8 cellular contexts compared by ENCODE assay signal in the genomic region with DNA sequence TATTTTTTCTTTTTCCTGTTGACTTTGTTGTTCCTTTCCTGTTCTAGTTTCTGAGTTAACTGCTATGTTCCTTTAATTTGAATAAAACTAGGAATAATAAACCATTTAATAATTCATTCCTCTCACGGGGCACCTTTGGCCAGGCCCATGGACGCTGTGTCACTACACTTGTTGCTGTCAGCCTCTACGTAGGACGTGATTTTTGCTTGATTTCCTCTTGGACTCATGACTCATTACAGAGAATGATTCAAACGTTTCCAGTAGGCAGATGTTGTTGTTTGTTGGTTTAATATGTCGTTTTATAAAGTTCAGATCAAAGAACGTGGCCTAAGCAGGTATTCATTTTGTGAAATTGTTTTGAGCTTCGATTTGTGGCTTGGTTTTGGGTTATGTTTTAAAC. TPM values are rescaled to one million over a fixed set of nuclear protein-coding genes. Genes with fewer than 3 reads are reported as not detected.
DNase-seq lines count a peak whose midpoint lies in the region; ATAC-seq and TF ChIP-seq lines count a peak whose summit lies in the region.

No MANE protein-coding gene starts in this region.

- no peaks in the 10 kb centered on the region for H3K79me2 ChIP-seq in hepatocyte

- H3K4me3 ChIP-seq in right atrium auricular region (no peak overlapping the region), hepatocyte (no peak overlapping the region)

- no peak overlapping the region for H2AFZ ChIP-seq in hepatocyte

- no peaks in the 10 kb centered on the region for H4K20me1 ChIP-seq in hepatocyte (ENCODE audit: insufficient read depth, poor library complexity, severe bottlenecking)

- 82% methylated on average over 8 of the region's 8 CpGs for WGBS in hepatocyte (ENCODE audit: low lambda C conversion rate, missing lambda C conversion rate)

- intact Hi-C loops in Right ventricle myocardium inferior (cut with DNase I) (no loop called here), activated B cell treated with CpG ODN at 0.5 μM for 24 hours (cut with micrococcal nuclease) (loop anchor here (1.0 to 2.0 kb wide), 2 partner anchors 9 to 89 kb away; a partner anchor contains a TSS)

- H3K27ac Mint-ChIP-seq in activated B cell treated with CpG ODN at 0.5 μM for 24 hours = peak overlapping the region; percentile 69

- POLR2A ChIA-PET in activated B cell treated with CpG ODN at 0.5 μM for 24 hours (lab: Charles Lee) = interaction anchor here (0.6 to 1.0 kb wide), 3 partner anchors 68 to 638 kb away, joined by 3 to 10 read pairs (median 4); no protein-coding TSS in a partner anchor

- H3K9me3 ChIP-seq in right atrium auricular region = no peaks in the 10 kb centered on the region
- H3K9me3 ChIP-seq in hepatocyte (ENCODE audit: low read depth) = no peaks in the 10 kb centered on the region

- ATAC-seq in Right ventricle myocardium inferior = no peak
- ATAC-seq in activated B cell treated with CpG ODN at 0.5 μM for 24 hours (ENCODE audit: low read depth) = peak; percentile 21
- ATAC-seq in GM21447 (IDR thresholded peaks at IDR 0.05; ENCODE audit: unreplicated experiment) = no peak

- TF ChIP-seq CTCF in right atrium auricular region (IDR thresholded peaks at IDR 0.05) = no peak
- TF ChIP-seq CTCF in activated B cell treated with CpG ODN at 0.5 μM for 24 hours (IDR thresholded peaks at IDR 0.05) = no peak
- no peak for TF ChIP-seq CTCF in hepatocyte (IDR thresholded peaks at IDR 0.05; ENCODE audit: poor library complexity)

- no peaks in the 10 kb centered on the region for H3K27me3 Mint-ChIP-seq in activated B cell treated with CpG ODN at 0.5 μM for 24 hours

- H3K4me1 Mint-ChIP-seq in activated B cell treated with CpG ODN at 0.5 μM for 24 hours = peaks cover 42% of the 10 kb centered on the region

- no peaks in the 10 kb centered on the region for H3K27me3 ChIP-seq in right atrium auricular region
- H3K27me3 ChIP-seq in hepatocyte = no peaks in the 10 kb centered on the region

- H3K9me3 Mint-ChIP-seq in activated B cell treated with CpG ODN at 0.5 μM for 24 hours = no peaks in the 10 kb centered on the region

- DNase-seq in Right ventricle myocardium inferior (ENCODE audit: missing footprints) (peak; percentile 56), right atrium auricular region (ENCODE audit: low spot score) (no peak), activated B cell treated with CpG ODN at 0.5 μM for 24 hours (no peak), fibroblast of peridontal ligament (ENCODE audit: extremely low read depth) (peak; percentile 48), hepatocyte (ENCODE audit: low spot score) (no peak), hippocampal formation (lab: John Stamatoyannopoulos, UW) (no peak)

- H3K27ac ChIP-seq in right atrium auricular region (no peak overlapping the region), temporal lobe (ENCODE audit: low read depth, low read length) (peak overlapping the region; percentile 27), hepatocyte (no peak overlapping the region)

- no peak overlapping the region for H3K4me2 ChIP-seq in hepatocyte

- H3K9me2 ChIP-seq in hepatocyte (replicated peaks; ENCODE audit: insufficient read depth) = no peaks in the 10 kb centered on the region

- no peaks in the 10 kb centered on the region for H3K36me3 ChIP-seq in right atrium auricular region
- H3K36me3 ChIP-seq in hepatocyte (replicated peaks; ENCODE audit: insufficient read depth, low read depth) = no peaks in the 10 kb centered on the region

- peak overlapping the region; percentile 61 for H3K4me3 Mint-ChIP-seq in activated B cell treated with CpG ODN at 0.5 μM for 24 hours

- CTCF ChIA-PET in activated B cell treated with CpG ODN at 0.5 μM for 24 hours (lab: Charles Lee) = no interaction called here

- no peaks in the 10 kb centered on the region for H3K36me3 Mint-ChIP-seq in activated B cell treated with CpG ODN at 0.5 μM for 24 hours (ENCODE audit: low read depth)

- peaks cover 0 to 15% of the 10 kb centered on the region in 2 donors for H3K4me1 ChIP-seq in right atrium auricular region
- peaks cover 2% of the 10 kb centered on the region for H3K4me1 ChIP-seq in hepatocyte (ENCODE audit: insufficient read depth)

RNA-seq across cellular contexts. Expression of a gene that starts 9.1 kb away (rescaled TPM):
- total RNA-seq in Right ventricle myocardium inferior (8.2 TPM), right atrium auricular region (1 to 10 TPM; 2.2 to 5.3 TPM), activated B cell treated with CpG ODN at 0.5 μM for 24 hours (7.4 and 10.7 TPM in 2 replicates), temporal lobe (7.4 TPM), hepatocyte (4.0 and 7.7 TPM in 2 replicates)
- polyA plus RNA-seq in hepatocyte = 16.1 and 24.8 TPM in 2 replicates

Comparison
In these comparisons a context has a peak if more than half of its experiments do, and no peak if none do; other contexts are left out.
1. DNase-seq: peak in Right ventricle myocardium inferior (single experiment) and fibroblast of peridontal ligament (single experiment); none in right atrium auricular region (single experiment), activated B cell treated with CpG ODN at 0.5 μM for 24 hours (single experiment), hepatocyte (single experiment) and hippocampal formation (0 of 2).